Comparison of ENCODE assay signal across 17 cellular contexts in the genomic region with DNA sequence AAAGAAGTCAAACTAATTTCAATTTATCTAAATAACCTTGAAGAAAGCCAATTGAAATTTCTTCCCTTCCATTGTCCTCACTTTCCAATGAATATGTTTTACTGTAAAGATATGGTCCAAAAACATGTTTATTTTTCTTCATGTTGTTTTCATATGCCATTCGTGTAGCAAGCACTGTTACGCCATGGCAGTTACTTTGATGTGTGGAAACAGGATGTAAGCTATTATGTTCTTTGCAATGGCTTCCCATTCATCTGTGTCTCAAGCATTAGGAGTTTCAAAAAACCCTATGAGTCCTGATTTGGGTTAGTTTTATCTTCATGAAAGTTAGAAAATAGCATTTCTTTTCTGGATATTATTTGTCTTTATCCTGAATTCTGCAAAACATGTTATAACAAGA. TPM values are rescaled to one million over a fixed set of nuclear protein-coding genes. Genes with fewer than 3 reads are reported as not detected.
"Had no signal": no experiment of that assay in that cellular context is flagged by ENCODE, and none has a peak within 500 bp of the region (broad histone marks: within the 10 kb centered on the region; RNA-seq: fewer than 3 reads in every experiment).

No MANE protein-coding gene starts in this region.

- H3K9me3 ChIP-seq: mucosa of descending colon, suprapubic skin had no signal

- DNase-seq: activated CD4-positive, alpha-beta T cell treated with anti-CD3 and anti-CD28 coated beads for 1 hour; activated CD8-positive, alpha-beta memory T cell treated with anti-CD3 and anti-CD28 coated beads, Interleukin-2, amount 50 U/mL, for 4 hours; activated CD8-positive, alpha-beta T cell treated with anti-CD3 and anti-CD28 coated beads for 36 hours; activated naive CD8-positive, alpha-beta T cell treated with anti-CD3 and anti-CD28 coated beads, Interleukin-2, amount 10 ng/mL, durations not matched to agents 7 days and 5 days; activated T-cell treated with anti-CD3 and anti-CD28 coated beads, Interleukin-2, amount 50 U/mL, for 72 hours; anterior cingulate cortex; dermis blood vessel endothelial cell; endodermal cell; left colon; mucosa of descending colon; natural killer cell; stimulated activated naive CD8-positive, alpha-beta T cell treated with anti-CD3 and anti-CD28 coated beads, Interleukin-15, Interleukin-2, amounts not matched to agents 100 U/mL and 50 U/mL, for 24 hours; T-helper 9 cell had no signal

- H3K4me3 ChIP-seq: mucosa of descending colon, suprapubic skin had no signal

- H3K27me3 ChIP-seq: suprapubic skin had no signal

- H3K27ac ChIP-seq: suprapubic skin had no signal

- H3K4me1 ChIP-seq: suprapubic skin had no signal

- H3K36me3 ChIP-seq: suprapubic skin had no signal

- ATAC-seq: activated CD8-positive, alpha-beta T cell treated with anti-CD3 and anti-CD28 coated beads for 36 hours; activated T-cell treated with anti-CD3 and anti-CD28 coated beads, Interleukin-2, amount 50 U/mL, for 72 hours; left colon; mucosa of descending colon; natural killer cell; sciatic nerve; stimulated activated naive CD8-positive, alpha-beta T cell treated with anti-CD3 and anti-CD28 coated beads, Interleukin-15, Interleukin-2, amounts not matched to agents 100 U/mL and 50 U/mL, for 24 hours had no signal

RNA-seq across cellular contexts. Expression of a gene that starts 31.0 kb away (rescaled TPM):
- total RNA-seq: activated CD8-positive, alpha-beta T cell treated with anti-CD3 and anti-CD28 coated beads for 36 hours; activated naive CD8-positive, alpha-beta T cell treated with anti-CD3 and anti-CD28 coated beads, Interleukin-2, amount 10 ng/mL, durations not matched to agents 7 days and 5 days; activated T-cell treated with anti-CD3 and anti-CD28 coated beads, Interleukin-2, amount 50 U/mL, for 72 hours; cerebellum; dermis blood vessel endothelial cell; pulmonary artery endothelial cell had no signal
